ENCODE assay signal across 28 cellular contexts in the genomic region with DNA sequence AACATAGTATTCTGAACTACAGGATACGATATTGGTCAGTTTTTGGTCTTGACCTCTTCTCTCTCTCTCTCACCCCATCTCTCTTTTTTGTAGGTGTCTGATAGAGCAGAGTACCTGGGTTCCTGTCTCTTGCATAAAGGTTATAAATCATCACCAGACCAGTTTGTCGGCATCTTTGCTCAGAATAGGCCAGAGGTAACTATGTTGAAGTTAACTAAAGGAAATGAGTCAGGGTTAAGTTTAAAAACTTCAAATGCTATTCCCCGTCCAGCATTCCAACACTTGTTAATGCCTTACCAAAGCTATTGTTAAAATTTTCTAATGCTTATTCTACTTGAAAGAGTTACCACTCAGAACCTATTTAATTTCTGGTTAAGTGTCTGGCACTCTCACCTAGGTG. TPM values are rescaled to one million over a fixed set of nuclear protein-coding genes. Genes with fewer than 3 reads are reported as not detected.
A peak's percentile ranks its signal among the peaks of the same experiment; 100 is the strongest.
DNase-seq lines count a peak whose midpoint lies in the region; ATAC-seq, FAIRE-seq and TF ChIP-seq lines count a peak whose summit lies in the region.
"Had no signal": no experiment of that assay in that cellular context is flagged by ENCODE, and none has a peak within 500 bp of the region (broad histone marks: within the 10 kb centered on the region; RNA-seq: fewer than 3 reads in every experiment).

No MANE protein-coding gene starts in this region.

- H3K9me3 ChIP-seq in GM12878 (replicated peaks; ENCODE audit: control insufficient read depth, insufficient read depth, low read length) (no peaks in the 10 kb centered on the region; the same call in 2 of the 3 replicates), HepG2 (ENCODE audit: low read length) (no peaks in the 10 kb centered on the region)
- H3K9me3 ChIP-seq: A549 had no signal

- POLR2A ChIA-PET in GM12878 (lab: Charles Lee) = interaction anchor here (1.3 kb wide), 1 partner anchor 30 kb away, joined by 3 read pairs; no protein-coding TSS in a partner anchor
- POLR2A ChIA-PET in HepG2 (lab: Yijun Ruan, JAX) = no interaction called here

- H2AFZ ChIP-seq in GM12878 (ENCODE audit: control insufficient read depth, low read depth, low read length) (no peak overlapping the region), HepG2 (ENCODE audit: low read length) (no peak overlapping the region)

- H3K4me3 ChIP-seq in GM12878 (no peak overlapping the region), kidney epithelial cell (ENCODE audit: low read depth, low read length) (no peak overlapping the region), HepG2 (replicated peaks in 1 of 3; ENCODE audit: insufficient read depth in 1 of 3, low read depth in 2 of 3, low read length in 3 of 3) (no peak overlapping the region)
- H3K4me3 ChIP-seq: A549; BLaER1 treated with 17β-estradiol and CSF1 and Interleukin-3, amounts not matched to agents 10 nM and 100 nM had no signal

- H3K36me3 Mint-ChIP-seq in activated T-cell treated with anti-CD3 and anti-CD28 coated beads, Interleukin-2, amount 50 U/mL, for 72 hours (ENCODE audit: insufficient read depth in 2 of 2) = peaks cover 15 to 37% of the 10 kb centered on the region in 2 donors
- H3K36me3 Mint-ChIP-seq: mesothelial cell of epicardium, type B pancreatic cell had no signal

- no peaks in the 10 kb centered on the region for H3K4me1 Mint-ChIP-seq in activated T-cell treated with anti-CD3 and anti-CD28 coated beads, Interleukin-2, amount 50 U/mL, for 72 hours (ENCODE audit: low read depth)
- H3K4me1 Mint-ChIP-seq: activated naive CD4-positive, alpha-beta T cell treated with anti-CD3 and anti-CD28 coated beads, Interleukin-2, amount 10 ng/mL, durations not matched to agents 7 days and 5 days; mesothelial cell of epicardium had no signal

- H3K9ac ChIP-seq in GM12878 (ENCODE audit: control insufficient read depth, insufficient read depth, low read length) (no peak overlapping the region), HepG2 (ENCODE audit: insufficient read depth, low read depth, low read length) (no peak overlapping the region)
- H3K9ac ChIP-seq: BLaER1 treated with 17β-estradiol and CSF1 and Interleukin-3, amounts not matched to agents 10 nM and 100 nM; KMS-11 had no signal

- RAD21 ChIA-PET in GM12878 (lab: Charles Lee; ENCODE audit: unreplicated experiment) = no interaction called here

- DNase-seq in activated T-cell treated with anti-CD3 and anti-CD28 coated beads, Interleukin-2, amount 50 U/mL, for 72 hours = no peak
- no peak for DNase-seq in activated T-cell treated with anti-CD3 and anti-CD28 coated beads, Interleukin-2, amount 50 U/mL, for 48 hours
- no peak for DNase-seq in GM12878 (ENCODE audit: low read depth, low spot score)
- DNase-seq in kidney epithelial cell (ENCODE audit: low read depth) = peak; percentile 41
- DNase-seq in MV-4-11 (lab: John Stamatoyannopoulos, UW) = no peak
- no peak for DNase-seq in effector CD4-positive, alpha-beta T cell
- no peak for DNase-seq in NCI-H82 treated with DMSO at 0.1 percent for 48 hours (lab: John Stamatoyannopoulos, UW; ENCODE audit: unreplicated experiment)
- DNase-seq in HepG2 (ENCODE audit: low spot score) = no peak
- DNase-seq: activated CD4-positive, alpha-beta T cell treated with anti-CD3 and anti-CD28 coated beads for 4 hours; activated naive CD4-positive, alpha-beta T cell treated with anti-CD3 and anti-CD28 coated beads, Interleukin-2, amount 10 ng/mL, durations not matched to agents 7 days and 5 days; aorta; cerebellar nuclear complex; GDM1; hypothalamus; NCI-H1105 treated with DMSO at 0.1 percent for 48 hours; NCI-H2107; NCI-H524; posterior cingulate gyrus; Right ventricle myocardium superior had no signal

- no peaks in the 10 kb centered on the region for H3K27me3 Mint-ChIP-seq in activated T-cell treated with anti-CD3 and anti-CD28 coated beads, Interleukin-2, amount 50 U/mL, for 72 hours (ENCODE audit: low read depth)
- H3K27me3 Mint-ChIP-seq: activated naive CD4-positive, alpha-beta T cell treated with anti-CD3 and anti-CD28 coated beads, Interleukin-2, amount 10 ng/mL, durations not matched to agents 7 days and 5 days; stimulated activated naive CD8-positive, alpha-beta T cell treated with anti-CD3 and anti-CD28 coated beads, Interleukin-15, Interleukin-2, amounts not matched to agents 100 ng/mL and 50 ng/mL, for 24 hours had no signal

- no peak for TF ChIP-seq RAD21 in GM12878 (IDR thresholded peaks at IDR 0.05; ENCODE audit: insufficient read depth, low read depth, low read length)
- TF ChIP-seq RAD21 in HepG2 (CRISPR knock-in tag; IDR thresholded peaks at IDR 0.05) = no peak

- H3K4me1 ChIP-seq in GM12878 (ENCODE audit: control insufficient read depth, insufficient read depth, low read length) (no peaks in the 10 kb centered on the region), HepG2 (ENCODE audit: insufficient read depth, low read length) (no peaks in the 10 kb centered on the region)
- H3K4me1 ChIP-seq: A549; BLaER1 treated with 17β-estradiol and CSF1 and Interleukin-3, amounts not matched to agents 10 nM and 100 nM had no signal

- CTCF ChIA-PET in GM12878 (lab: Yijun Ruan, JAX) (interaction anchor here (0.9 kb wide), 1 partner anchor 30 kb away, joined by 4 read pairs; no protein-coding TSS in a partner anchor), HepG2 (lab: Yijun Ruan, JAX; ENCODE audit: low intra/inter-chr PET ratio, low total read pairs) (no interaction called here)

- no TSS peak for BruUV-seq in GM12878 (replicated peaks; lab: Mats Ljungman, UMichigan)
- BruUV-seq in HepG2 (replicated peaks; lab: Mats Ljungman, UMichigan) = no TSS peak

- no peak overlapping the region for H3K4me3 Mint-ChIP-seq in activated T-cell treated with anti-CD3 and anti-CD28 coated beads, Interleukin-2, amount 50 U/mL, for 72 hours
- H3K4me3 Mint-ChIP-seq: activated naive CD4-positive, alpha-beta T cell treated with anti-CD3 and anti-CD28 coated beads, Interleukin-2, amount 10 ng/mL, durations not matched to agents 7 days and 5 days; mesothelial cell of epicardium; stimulated activated naive CD8-positive, alpha-beta T cell treated with anti-CD3 and anti-CD28 coated beads, Interleukin-15, Interleukin-2, amounts not matched to agents 100 ng/mL and 50 ng/mL, for 24 hours; type B pancreatic cell had no signal

- no peaks in the 10 kb centered on the region for H4K20me1 ChIP-seq in GM12878 (ENCODE audit: control insufficient read depth, insufficient read depth)
- no peaks in the 10 kb centered on the region for H4K20me1 ChIP-seq in HepG2 (ENCODE audit: insufficient read depth, low read length)
- H4K20me1 ChIP-seq: BLaER1 treated with 17β-estradiol and CSF1 and Interleukin-3, amounts not matched to agents 10 nM and 100 nM had no signal

- H3K27me3 ChIP-seq in GM12878 (replicated peaks in 1 of 2; ENCODE audit: control insufficient read depth in 2 of 2, insufficient read depth in 2 of 2, low read length in 1 of 2) (no peaks in the 10 kb centered on the region), kidney epithelial cell (ENCODE audit: control insufficient read depth, insufficient read depth, low read length) (no peaks in the 10 kb centered on the region), HepG2 (ENCODE audit: control insufficient read depth in 1 of 2, insufficient read depth in 2 of 2, low read length in 2 of 2) (no peaks in the 10 kb centered on the region)
- H3K27me3 ChIP-seq: BLaER1 treated with 17β-estradiol and CSF1 and Interleukin-3, amounts not matched to agents 10 nM and 100 nM had no signal

- peaks cover 4 to 11% of the 10 kb centered on the region in 2 experiments for H3K36me3 ChIP-seq in GM12878 (ENCODE audit: control insufficient read depth in 2 of 2, insufficient read depth in 2 of 2, low read length in 1 of 2)
- H3K36me3 ChIP-seq in kidney epithelial cell (ENCODE audit: control insufficient read depth, insufficient read depth, low read length) = no peaks in the 10 kb centered on the region
- H3K36me3 ChIP-seq in HepG2 (replicated peaks in 1 of 2; ENCODE audit: control insufficient read depth in 1 of 2, insufficient read depth in 2 of 2, low read length in 2 of 2) = peaks cover 29 to 83% of the 10 kb centered on the region in 2 experiments

- in situ Hi-C loops in GM12878 (cut with MboI) (no loop called here), HepG2 (cut with HindIII; ENCODE audit: extremely low pct_ligation_motif_present, low pct_unique_long_range_greater_than_20kb) (no loop called here)

- no peak overlapping the region for H3K4me2 ChIP-seq in GM12878 (ENCODE audit: control insufficient read depth, insufficient read depth)
- no peak overlapping the region for H3K4me2 ChIP-seq in HepG2 (ENCODE audit: low read depth, low read length)
- H3K4me2 ChIP-seq: A549; BLaER1 treated with 17β-estradiol and CSF1 and Interleukin-3, amounts not matched to agents 10 nM and 100 nM; KMS-11 had no signal

- TF ChIP-seq POLR2A in GM12878 (IDR thresholded peaks at IDR 0.05; ENCODE audit: low read depth, low read length) (no peak), HepG2 (IDR thresholded peaks at IDR 0.05; ENCODE audit: insufficient read depth in 1 of 2, low read depth in 2 of 2, low read length in 2 of 2) (no peak)

- H3K79me2 ChIP-seq in GM12878 (ENCODE audit: control insufficient read depth, insufficient read depth, low read length) (no peaks in the 10 kb centered on the region), HepG2 (ENCODE audit: insufficient read depth, low read length) (no peaks in the 10 kb centered on the region)

- FAIRE-seq in GM12878 (lab: Jason Lieb, UNC) = peak; percentile 13
- FAIRE-seq in HepG2 (lab: Jason Lieb, UNC) = no peak
- FAIRE-seq: A549, GM12891, keratinocyte had no signal

- no peak for TF ChIP-seq EP300 in GM12878 (IDR thresholded peaks at IDR 0.05; ENCODE audit: borderline replicate concordance in 1 of 2, control insufficient read depth in 1 of 2, low read depth in 2 of 2, low read length in 2 of 2)
- TF ChIP-seq EP300 in HepG2 (IDR thresholded peaks at IDR 0.05; ENCODE audit: low read depth in 2 of 2, low read length in 2 of 2) = no peak
- TF ChIP-seq EP300 in HepG2 (CRISPR knock-in tag; IDR thresholded peaks at IDR 0.05; ENCODE audit: borderline replicate concordance) = no peak

- no peak for ATAC-seq in activated T-cell treated with anti-CD3 and anti-CD28 coated beads, Interleukin-2, amount 50 U/mL, for 72 hours (replicated peaks in 1 of 2)
- ATAC-seq in GM12878 (no peak), HepG2 (no peak)
- ATAC-seq: A549 had no signal

- H3K27ac ChIP-seq in GM12878 (ENCODE audit: control insufficient read depth, insufficient read depth) = no peak overlapping the region
- H3K27ac ChIP-seq in HepG2 (ENCODE audit: extremely low read length, insufficient read depth, low read length) = no peak overlapping the region
- H3K27ac ChIP-seq: A549; BLaER1 treated with 17β-estradiol and CSF1 and Interleukin-3, amounts not matched to agents 10 nM and 100 nM; KMS-11 had no signal

- SMC1A ChIA-PET in GM12878 (lab: Charles Lee; ENCODE audit: uncharacterized antibody, unreplicated experiment) = interaction anchor here (1.6 kb wide), 1 partner anchor 10 kb away, joined by 3 read pairs; no protein-coding TSS in a partner anchor

- 98% methylated on average over 3 of the region's 3 CpGs for WGBS in GM12878 (ENCODE audit: insufficient coverage, insufficient replicate concordance, low lambda C conversion rate, missing lambda C conversion rate)
- WGBS in HepG2 (ENCODE audit: low lambda C conversion rate) = 94% methylated on average over 3 of the region's 3 CpGs

- H3K9me3 Mint-ChIP-seq in activated T-cell treated with anti-CD3 and anti-CD28 coated beads, Interleukin-2, amount 50 U/mL, for 72 hours = peaks cover 4% of the 10 kb centered on the region in 2 donors
- H3K9me3 Mint-ChIP-seq: activated naive CD4-positive, alpha-beta T cell treated with anti-CD3 and anti-CD28 coated beads, Interleukin-2, amount 10 ng/mL, durations not matched to agents 7 days and 5 days; stimulated activated naive CD8-positive, alpha-beta T cell treated with anti-CD3 and anti-CD28 coated beads, Interleukin-15, Interleukin-2, amounts not matched to agents 100 ng/mL and 50 ng/mL, for 24 hours had no signal

- peak overlapping the region; percentile 25 for H3K27ac Mint-ChIP-seq in activated T-cell treated with anti-CD3 and anti-CD28 coated beads, Interleukin-2, amount 50 U/mL, for 72 hours
- H3K27ac Mint-ChIP-seq: activated naive CD4-positive, alpha-beta T cell treated with anti-CD3 and anti-CD28 coated beads, Interleukin-2, amount 10 ng/mL, durations not matched to agents 7 days and 5 days; mesothelial cell of epicardium; stimulated activated naive CD8-positive, alpha-beta T cell treated with anti-CD3 and anti-CD28 coated beads, Interleukin-15, Interleukin-2, amounts not matched to agents 100 ng/mL and 50 ng/mL, for 24 hours; type B pancreatic cell had no signal

- TF ChIP-seq CTCF in GM12878 (IDR thresholded peaks at IDR 0.05 in 2 of 3, conservative IDR thresholded peaks at IDR 0.05 in 1 of 3; ENCODE audit: control insufficient read depth in 2 of 3, extremely low read depth in 1 of 3, insufficient read depth in 1 of 3, low read depth in 3 of 3, low read length in 3 of 3) = no peak
- no peak for TF ChIP-seq CTCF in kidney epithelial cell (IDR thresholded peaks at IDR 0.05; ENCODE audit: insufficient read depth, low read length, poor library complexity, severe bottlenecking)
- no peak for TF ChIP-seq CTCF in HepG2 (CRISPR knock-in tag; IDR thresholded peaks at IDR 0.05)

- intact Hi-C loops in GM12878 (cut with micrococcal nuclease; ENCODE audit: unreplicated experiment) = no loop called here
- intact Hi-C loops in HepG2 (cut with micrococcal nuclease; ENCODE audit: unreplicated experiment) = no loop called here

RNA-seq across cellular contexts. Expression of a gene that starts 30.7 kb away (rescaled TPM):
- total RNA-seq in activated T-cell treated with anti-CD3 and anti-CD28 coated beads, Interleukin-2, amount 50 U/mL, for 72 hours = 10 to 100 TPM; 49.5 to 54.5 TPM
- total RNA-seq in GM12878 (2013; cell fraction: nucleolus; rRNA removed) = 45.3 and 48.7 TPM in 2 replicates
- 46.5 and 47.2 TPM in 2 replicates for total RNA-seq in GM12878 (2014; rRNA removed)
- total RNA-seq in GM12878 (2014; rRNA removed; fragmentation: Illumina TruSeq; extraction: Trizol) = 45.2 and 46.2 TPM in 2 replicates
- total RNA-seq in GM12878 (2021) = 40.3 and 40.4 TPM in 2 replicates
- 23.1 TPM for polyA plus RNA-seq in GM12878 (2011; ENCODE audit: low read depth)
- polyA plus RNA-seq in GM12878 (2011; rRNA removed) = 56.3 and 61.4 TPM in 2 replicates
- polyA plus RNA-seq in GM12878 (2011; cell fraction: cytosol; rRNA removed) = 39.3 and 39.8 TPM in 2 replicates
- polyA plus RNA-seq in GM12878 (2011; cell fraction: nucleus; rRNA removed) = 72.0 and 78.8 TPM in 2 replicates
- 28.0 and 30.7 TPM in 2 replicates for polyA plus RNA-seq in GM12878 (2012)
- polyA plus RNA-seq in GM12878 (2014; fragmentation: Illumina TruSeq; extraction: Trizol) = 57.0 and 68.7 TPM in 2 replicates
- polyA plus RNA-seq in GM12878 (2014; fragmentation: Nextera tagmentation; extraction: Ambion mirVana) = 10 to 100 TPM; 22.3 to 23.4 TPM
- polyA plus RNA-seq in GM12878 (2014; rRNA removed) = 46.1 and 48.7 TPM in 2 replicates
- 10 to 100 TPM; 54.5 to 56.0 TPM for polyA plus RNA-seq in GM12878 (2016; fragmentation: Nextera tagmentation; extraction: Ambion mirVana)
- polyA minus RNA-seq in GM12878 (2011; rRNA and poly(A)+ RNA removed) = 53.2 and 55.0 TPM in 2 replicates
- 15.1 and 18.3 TPM in 2 replicates for polyA minus RNA-seq in GM12878 (2011; cell fraction: cytosol; rRNA and poly(A)+ RNA removed)
- polyA minus RNA-seq in GM12878 (2011; cell fraction: nucleus; rRNA and poly(A)+ RNA removed) = 16.9 and 17.5 TPM in 2 replicates
- 0.55 and 1.5 TPM in 2 replicates for total RNA-seq in kidney epithelial cell
- 32.7 and 56.4 TPM in 2 replicates for total RNA-seq in HepG2 (2016; rRNA removed; fragmentation: Illumina TruSeq; extraction: Trizol)
- total RNA-seq in HepG2 (2016; cell fraction: cytosol; rRNA removed; fragmentation: Illumina TruSeq; extraction: Trizol; ENCODE audit: low read depth) = 7.5 and 7.6 TPM in 2 replicates
- 31.4 and 60.5 TPM in 2 replicates for total RNA-seq in HepG2 (2016; cell fraction: insoluble cytoplasmic fraction; rRNA removed; fragmentation: Illumina TruSeq; extraction: Trizol)
- total RNA-seq in HepG2 (2016; cell fraction: membrane; rRNA removed; fragmentation: Illumina TruSeq; extraction: Trizol) = 11.4 and 13.4 TPM in 2 replicates
- 67.4 and 69.7 TPM in 2 replicates for total RNA-seq in HepG2 (2016; cell fraction: nucleus; rRNA removed; fragmentation: Illumina TruSeq; extraction: Trizol)
- 72.1 and 82.5 TPM in 2 replicates for polyA plus RNA-seq in HepG2 (2011; rRNA removed)
- 46.4 and 61.1 TPM in 2 replicates for polyA plus RNA-seq in HepG2 (2011; cell fraction: cytosol; rRNA removed)
- 118 and 139 TPM in 2 replicates for polyA plus RNA-seq in HepG2 (2011; cell fraction: nucleus; rRNA removed)
- 67.2 and 80.7 TPM in 2 replicates for polyA plus RNA-seq in HepG2 (2012)
- polyA plus RNA-seq in HepG2 (2016; cell fraction: cytosol; fragmentation: Illumina TruSeq; extraction: Trizol; ENCODE audit: low read depth) = 3.7 and 4.3 TPM in 2 replicates
- 26.4 and 27.5 TPM in 2 replicates for polyA plus RNA-seq in HepG2 (2016; cell fraction: insoluble cytoplasmic fraction; fragmentation: Illumina TruSeq; extraction: Trizol; ENCODE audit: low read depth)
- 6.5 TPM in 2 replicates for polyA plus RNA-seq in HepG2 (2016; cell fraction: membrane; fragmentation: Illumina TruSeq; extraction: Trizol; ENCODE audit: low read depth)
- 88.2 and 99.1 TPM in 2 replicates for polyA plus RNA-seq in HepG2 (2016; cell fraction: nucleus; fragmentation: Illumina TruSeq; extraction: Trizol; ENCODE audit: insufficient read depth, low read depth)
- 45.1 and 203 TPM in 2 replicates for polyA minus RNA-seq in HepG2 (2011; rRNA and poly(A)+ RNA removed; ENCODE audit: low replicate concordance)
- polyA minus RNA-seq in HepG2 (2011; cell fraction: cytosol; rRNA and poly(A)+ RNA removed) = 54.1 and 66.6 TPM in 2 replicates
- polyA minus RNA-seq in HepG2 (2011; cell fraction: nucleus; rRNA and poly(A)+ RNA removed) = 68.9 and 74.5 TPM in 2 replicates
- total RNA-seq: mesothelial cell of epicardium had no signal
- polyA plus RNA-seq: neural cell had no signal

RNA-seq across cellular contexts. Expression of a gene that starts 42.1 kb away (rescaled TPM):
- 10 to 100 TPM; 61.1 to 78.7 TPM for total RNA-seq in activated T-cell treated with anti-CD3 and anti-CD28 coated beads, Interleukin-2, amount 50 U/mL, for 72 hours
- 75.3 and 76.5 TPM in 2 replicates for total RNA-seq in GM12878 (2013; cell fraction: nucleolus; rRNA removed)
- total RNA-seq in GM12878 (2014; rRNA removed) = 23.8 and 28.9 TPM in 2 replicates
- 30.9 and 34.0 TPM in 2 replicates for total RNA-seq in GM12878 (2014; rRNA removed; fragmentation: Illumina TruSeq; extraction: Trizol)
- 28.3 and 30.9 TPM in 2 replicates for total RNA-seq in GM12878 (2021)
- 20.4 TPM for polyA plus RNA-seq in GM12878 (2011; ENCODE audit: low read depth)
- 40.5 and 42.0 TPM in 2 replicates for polyA plus RNA-seq in GM12878 (2011; rRNA removed)
- polyA plus RNA-seq in GM12878 (2011; cell fraction: cytosol; rRNA removed) = 16.2 and 16.5 TPM in 2 replicates
- 70.3 and 87.8 TPM in 2 replicates for polyA plus RNA-seq in GM12878 (2011; cell fraction: nucleus; rRNA removed)
- polyA plus RNA-seq in GM12878 (2012) = 26.6 and 30.3 TPM in 2 replicates
- 39.6 and 50.9 TPM in 2 replicates for polyA plus RNA-seq in GM12878 (2014; fragmentation: Illumina TruSeq; extraction: Trizol)
- polyA plus RNA-seq in GM12878 (2014; fragmentation: Nextera tagmentation; extraction: Ambion mirVana) = 10 to 100 TPM; 29.5 to 31.8 TPM
- 35.2 and 39.5 TPM in 2 replicates for polyA plus RNA-seq in GM12878 (2014; rRNA removed)
- 10 to 100 TPM; 58.2 to 59.4 TPM for polyA plus RNA-seq in GM12878 (2016; fragmentation: Nextera tagmentation; extraction: Ambion mirVana)
- 20.0 and 21.8 TPM in 2 replicates for polyA minus RNA-seq in GM12878 (2011; rRNA and poly(A)+ RNA removed)
- polyA minus RNA-seq in GM12878 (2011; cell fraction: cytosol; rRNA and poly(A)+ RNA removed) = 7.4 and 8.6 TPM in 2 replicates
- 24.4 and 27.5 TPM in 2 replicates for polyA minus RNA-seq in GM12878 (2011; cell fraction: nucleus; rRNA and poly(A)+ RNA removed)
- 19.0 and 21.8 TPM in 2 replicates for total RNA-seq in kidney epithelial cell
- total RNA-seq in HepG2 (2016; rRNA removed; fragmentation: Illumina TruSeq; extraction: Trizol) = 49.4 and 50.9 TPM in 2 replicates
- total RNA-seq in HepG2 (2016; cell fraction: cytosol; rRNA removed; fragmentation: Illumina TruSeq; extraction: Trizol; ENCODE audit: low read depth) = 35.2 and 46.9 TPM in 2 replicates
- total RNA-seq in HepG2 (2016; cell fraction: insoluble cytoplasmic fraction; rRNA removed; fragmentation: Illumina TruSeq; extraction: Trizol) = 52.5 and 54.7 TPM in 2 replicates
- total RNA-seq in HepG2 (2016; cell fraction: membrane; rRNA removed; fragmentation: Illumina TruSeq; extraction: Trizol) = 80.7 and 80.9 TPM in 2 replicates
- total RNA-seq in HepG2 (2016; cell fraction: nucleus; rRNA removed; fragmentation: Illumina TruSeq; extraction: Trizol) = 42.2 and 43.4 TPM in 2 replicates
- 16.3 and 20.9 TPM in 2 replicates for polyA plus RNA-seq in HepG2 (2011; rRNA removed)
- 8.4 and 12.7 TPM in 2 replicates for polyA plus RNA-seq in HepG2 (2011; cell fraction: cytosol; rRNA removed)
- polyA plus RNA-seq in HepG2 (2011; cell fraction: nucleus; rRNA removed) = 34.4 and 41.6 TPM in 2 replicates
- 22.0 and 25.6 TPM in 2 replicates for polyA plus RNA-seq in HepG2 (2012)
- polyA plus RNA-seq in HepG2 (2016; cell fraction: cytosol; fragmentation: Illumina TruSeq; extraction: Trizol; ENCODE audit: low read depth) = 33.5 and 47.1 TPM in 2 replicates
- 44.1 and 46.7 TPM in 2 replicates for polyA plus RNA-seq in HepG2 (2016; cell fraction: insoluble cytoplasmic fraction; fragmentation: Illumina TruSeq; extraction: Trizol; ENCODE audit: low read depth)
- 57.9 and 69.4 TPM in 2 replicates for polyA plus RNA-seq in HepG2 (2016; cell fraction: membrane; fragmentation: Illumina TruSeq; extraction: Trizol; ENCODE audit: low read depth)
- 80.3 and 81.7 TPM in 2 replicates for polyA plus RNA-seq in HepG2 (2016; cell fraction: nucleus; fragmentation: Illumina TruSeq; extraction: Trizol; ENCODE audit: insufficient read depth, low read depth)
- 17.3 and 32.4 TPM in 2 replicates for polyA minus RNA-seq in HepG2 (2011; rRNA and poly(A)+ RNA removed; ENCODE audit: low replicate concordance)
- polyA minus RNA-seq in HepG2 (2011; cell fraction: cytosol; rRNA and poly(A)+ RNA removed) = 6.6 and 7.8 TPM in 2 replicates
- 34.8 and 42.5 TPM in 2 replicates for polyA minus RNA-seq in HepG2 (2011; cell fraction: nucleus; rRNA and poly(A)+ RNA removed)

RNA-seq across cellular contexts. Expression of a gene that starts 42.4 kb away (rescaled TPM):
- 10 to 100 TPM; 65.5 to 71.8 TPM for total RNA-seq in activated T-cell treated with anti-CD3 and anti-CD28 coated beads, Interleukin-2, amount 50 U/mL, for 72 hours
- total RNA-seq in GM12878 (2013; cell fraction: nucleolus; rRNA removed) = 189 and 219 TPM in 2 replicates
- total RNA-seq in GM12878 (2014; rRNA removed) = 31.5 and 37.0 TPM in 2 replicates
- 31.0 and 32.2 TPM in 2 replicates for total RNA-seq in GM12878 (2014; rRNA removed; fragmentation: Illumina TruSeq; extraction: Trizol)
- total RNA-seq in GM12878 (2021) = 30.1 and 35.1 TPM in 2 replicates
- 9.3 TPM for polyA plus RNA-seq in GM12878 (2011; ENCODE audit: low read depth)
- polyA plus RNA-seq in GM12878 (2011; rRNA removed) = 21.5 and 28.9 TPM in 2 replicates
- 14.6 and 17.1 TPM in 2 replicates for polyA plus RNA-seq in GM12878 (2011; cell fraction: cytosol; rRNA removed)
- 27.4 and 30.5 TPM in 2 replicates for polyA plus RNA-seq in GM12878 (2011; cell fraction: nucleus; rRNA removed)
- polyA plus RNA-seq in GM12878 (2012) = 13.1 and 13.5 TPM in 2 replicates
- polyA plus RNA-seq in GM12878 (2014; fragmentation: Illumina TruSeq; extraction: Trizol) = 23.4 and 25.9 TPM in 2 replicates
- polyA plus RNA-seq in GM12878 (2014; fragmentation: Nextera tagmentation; extraction: Ambion mirVana) = 10 to 100 TPM; 12.4 to 12.5 TPM
- 19.5 and 20.1 TPM in 2 replicates for polyA plus RNA-seq in GM12878 (2014; rRNA removed)
- polyA plus RNA-seq in GM12878 (2016; fragmentation: Nextera tagmentation; extraction: Ambion mirVana) = 10 to 100 TPM; 38.5 to 43.2 TPM
- 22.7 and 31.1 TPM in 2 replicates for polyA minus RNA-seq in GM12878 (2011; rRNA and poly(A)+ RNA removed)
- polyA minus RNA-seq in GM12878 (2011; cell fraction: cytosol; rRNA and poly(A)+ RNA removed) = 8.2 and 8.6 TPM in 2 replicates
- polyA minus RNA-seq in GM12878 (2011; cell fraction: nucleus; rRNA and poly(A)+ RNA removed) = 53.7 and 97.4 TPM in 2 replicates
- total RNA-seq in kidney epithelial cell = 45.7 and 47.3 TPM in 2 replicates
- 32.7 and 38.7 TPM in 2 replicates for total RNA-seq in HepG2 (2016; rRNA removed; fragmentation: Illumina TruSeq; extraction: Trizol)
- total RNA-seq in HepG2 (2016; cell fraction: cytosol; rRNA removed; fragmentation: Illumina TruSeq; extraction: Trizol; ENCODE audit: low read depth) = 7.8 and 10.4 TPM in 2 replicates
- 31.1 and 36.1 TPM in 2 replicates for total RNA-seq in HepG2 (2016; cell fraction: insoluble cytoplasmic fraction; rRNA removed; fragmentation: Illumina TruSeq; extraction: Trizol)
- total RNA-seq in HepG2 (2016; cell fraction: membrane; rRNA removed; fragmentation: Illumina TruSeq; extraction: Trizol) = 19.0 and 19.3 TPM in 2 replicates
- total RNA-seq in HepG2 (2016; cell fraction: nucleus; rRNA removed; fragmentation: Illumina TruSeq; extraction: Trizol) = 73.4 and 74.7 TPM in 2 replicates
- polyA plus RNA-seq in HepG2 (2011; rRNA removed) = 10.2 and 11.7 TPM in 2 replicates
- 8.2 and 9.5 TPM in 2 replicates for polyA plus RNA-seq in HepG2 (2011; cell fraction: cytosol; rRNA removed)
- polyA plus RNA-seq in HepG2 (2011; cell fraction: nucleus; rRNA removed) = 19.8 and 20.7 TPM in 2 replicates
- 9.5 and 11.1 TPM in 2 replicates for polyA plus RNA-seq in HepG2 (2012)
- polyA plus RNA-seq in HepG2 (2016; cell fraction: cytosol; fragmentation: Illumina TruSeq; extraction: Trizol; ENCODE audit: low read depth) = 8.3 and 11.0 TPM in 2 replicates
- polyA plus RNA-seq in HepG2 (2016; cell fraction: insoluble cytoplasmic fraction; fragmentation: Illumina TruSeq; extraction: Trizol; ENCODE audit: low read depth) = 32.7 and 33.2 TPM in 2 replicates
- polyA plus RNA-seq in HepG2 (2016; cell fraction: membrane; fragmentation: Illumina TruSeq; extraction: Trizol; ENCODE audit: low read depth) = 12.7 and 14.9 TPM in 2 replicates
- polyA plus RNA-seq in HepG2 (2016; cell fraction: nucleus; fragmentation: Illumina TruSeq; extraction: Trizol; ENCODE audit: insufficient read depth, low read depth) = 29.8 and 34.7 TPM in 2 replicates
- polyA minus RNA-seq in HepG2 (2011; rRNA and poly(A)+ RNA removed; ENCODE audit: low replicate concordance) = 15.3 and 16.3 TPM in 2 replicates
- 7.6 and 7.8 TPM in 2 replicates for polyA minus RNA-seq in HepG2 (2011; cell fraction: cytosol; rRNA and poly(A)+ RNA removed)
- 84.0 and 86.0 TPM in 2 replicates for polyA minus RNA-seq in HepG2 (2011; cell fraction: nucleus; rRNA and poly(A)+ RNA removed)
